Comparison of ENCODE assay signal across 14 cellular contexts in genomic region chr22:41526226-41526531, GRCh38. TPM values are rescaled to one million over a fixed set of nuclear protein-coding genes. Genes with fewer than 3 reads are reported as not detected.
DNase-seq lines count a peak whose midpoint lies in the region; ATAC-seq, FAIRE-seq and TF ChIP-seq lines count a peak whose summit lies in the region.
"Had no signal": no experiment of that assay in that cellular context is flagged by ENCODE, and none has a peak within 500 bp of the region (broad histone marks: within the 10 kb centered on the region; RNA-seq: fewer than 3 reads in every experiment).

No MANE protein-coding gene starts in this region.

- WGBS in mesenchymal stem cell = 94% methylated on average over 7 of the region's 7 CpGs

- no peak for DNase-seq in activated T-cell treated with anti-CD3 and anti-CD28 coated beads, Interleukin-2, amount 50 U/mL, for 24 hours
- no peak for DNase-seq in activated T-cell treated with anti-CD3 and anti-CD28 coated beads, Interleukin-2, amount 50 U/mL, for 48 hours
- DNase-seq in astrocyte (ENCODE audit: low read depth) = no peak
- DNase-seq in mesenchymal stem cell = no peak
- DNase-seq in thoracic aorta (ENCODE audit: low spot score) = no peak
- DNase-seq in posterior vena cava (ENCODE audit: low spot score) = no peak
- DNase-seq: NCI-H1048; NK-92 treated with Interleukin-12 subunit alpha and Interleukin-12 subunit beta, amount 100 ng/mL, for 24 hours; occipital lobe had no signal

- no peak overlapping the region for H3K4me2 ChIP-seq in astrocyte (ENCODE audit: low read length)
- no peak overlapping the region for H3K4me2 ChIP-seq in mesenchymal stem cell (ENCODE audit: low read length, poor library complexity, severe bottlenecking)

- intact Hi-C loops in posterior vena cava (cut with DNase I) = no loop called here

- H3K4me1 Mint-ChIP-seq in activated T-cell treated with anti-CD3 and anti-CD28 coated beads, Interleukin-2, amount 50 U/mL, for 24 hours (ENCODE audit: low read depth) = peaks cover 18% of the 10 kb centered on the region
- peaks cover 4% of the 10 kb centered on the region for H3K4me1 Mint-ChIP-seq in astrocyte (ENCODE audit: low read depth, unreplicated experiment)

- no peak overlapping the region for H3K4ac ChIP-seq in mesenchymal stem cell (ENCODE audit: low read depth in 1 of 2, low read length in 2 of 2)

- no peaks in the 10 kb centered on the region for H3K27me3 Mint-ChIP-seq in activated T-cell treated with anti-CD3 and anti-CD28 coated beads, Interleukin-2, amount 50 U/mL, for 24 hours
- no peaks in the 10 kb centered on the region for H3K27me3 Mint-ChIP-seq in astrocyte (ENCODE audit: low read depth, unreplicated experiment)

- H3K79me2 ChIP-seq in astrocyte (ENCODE audit: insufficient read depth, low read length) = peaks cover 13% of the 10 kb centered on the region

- H3K9ac ChIP-seq in astrocyte (ENCODE audit: low read length) = no peak overlapping the region
- peak overlapping the region; percentile 43 for H3K9ac ChIP-seq in mesenchymal stem cell (ENCODE audit: low read length)

- H3K18ac ChIP-seq in mesenchymal stem cell (ENCODE audit: low read depth in 1 of 2, low read length in 2 of 2) = no peak overlapping the region

- no peak overlapping the region for H3K4me3 Mint-ChIP-seq in activated T-cell treated with anti-CD3 and anti-CD28 coated beads, Interleukin-2, amount 50 U/mL, for 24 hours
- H3K4me3 Mint-ChIP-seq in astrocyte (ENCODE audit: unreplicated experiment) = no peak overlapping the region
- H3K4me3 Mint-ChIP-seq: activated T-helper 1 cell treated with anti-CD3 and anti-CD28 coated beads, Interleukin-12 subunit alpha, Interleukin-12 subunit beta, Interleukin-2, Interleukin-4 antibody, amounts not matched to agents 30 ng/mL and 10 ng/mL and 1 ng/mL, durations not matched to agents 14 hours and 24 hours and 36 hours had no signal

- H2BK12ac ChIP-seq in mesenchymal stem cell (ENCODE audit: low read length in 2 of 2) = no peak overlapping the region

- H3K4me3 ChIP-seq in astrocyte (ENCODE audit: insufficient read depth, low read depth, low read length) (no peak overlapping the region), mesenchymal stem cell (ENCODE audit: insufficient read depth in 1 of 2, low read depth in 1 of 2, low read length in 2 of 2) (no peak overlapping the region), thoracic aorta (no peak overlapping the region)

- no peak for FAIRE-seq in astrocyte (lab: Jason Lieb, UNC)
- FAIRE-seq: endothelial cell of umbilical vein, G401.6 had no signal

- H3K27ac ChIP-seq in astrocyte (ENCODE audit: low read depth, low read length) (no peak overlapping the region), mesenchymal stem cell (ENCODE audit: low read length, poor library complexity, severe bottlenecking) (no peak overlapping the region), thoracic aorta (peak overlapping the region; percentile 97)

- no peak overlapping the region for H3K14ac ChIP-seq in mesenchymal stem cell (ENCODE audit: low read length in 2 of 2)

- H4K8ac ChIP-seq in mesenchymal stem cell (ENCODE audit: low read length) = no peak overlapping the region

- H2BK120ac ChIP-seq in mesenchymal stem cell (ENCODE audit: low read depth, low read length) = no peak overlapping the region

- H4K91ac ChIP-seq in mesenchymal stem cell (ENCODE audit: low read length) = peak overlapping the region; percentile 34

- H2BK15ac ChIP-seq in mesenchymal stem cell (ENCODE audit: low read depth, poor library complexity, severe bottlenecking) = no peak overlapping the region

- H2AFZ ChIP-seq in astrocyte (ENCODE audit: low read depth, low read length) (no peak overlapping the region), mesenchymal stem cell (ENCODE audit: low read depth, low read length) (no peak overlapping the region)

- peak overlapping the region; percentile 89 for H3K27ac Mint-ChIP-seq in activated T-cell treated with anti-CD3 and anti-CD28 coated beads, Interleukin-2, amount 50 U/mL, for 24 hours
- H3K27ac Mint-ChIP-seq in astrocyte (ENCODE audit: unreplicated experiment) = peak overlapping the region; percentile 34
- H3K27ac Mint-ChIP-seq: activated T-helper 1 cell treated with anti-CD3 and anti-CD28 coated beads, Interleukin-12 subunit alpha, Interleukin-12 subunit beta, Interleukin-2, Interleukin-4 antibody, amounts not matched to agents 30 ng/mL and 10 ng/mL and 1 ng/mL, durations not matched to agents 14 hours and 24 hours and 36 hours had no signal

- ATAC-seq in thoracic aorta (ENCODE audit: insufficient number of reproducible peaks, low FRiP score, low read depth) (no peak), HG02884 (IDR thresholded peaks at IDR 0.05; ENCODE audit: unreplicated experiment) (no peak), GM19023 (IDR thresholded peaks at IDR 0.05; ENCODE audit: unreplicated experiment) (no peak)

- TF ChIP-seq CTCF in astrocyte (IDR thresholded peaks at IDR 0.05; ENCODE audit: insufficient read depth, low read depth, low read length) (no peak), thoracic aorta (IDR thresholded peaks at IDR 0.05) (no peak)

- peaks cover 66% of the 10 kb centered on the region for H4K20me1 ChIP-seq in astrocyte (ENCODE audit: insufficient read depth, low read length)

- H3K27me3 ChIP-seq in astrocyte (ENCODE audit: insufficient read depth, low read length) (no peaks in the 10 kb centered on the region), mesenchymal stem cell (ENCODE audit: control insufficient read depth in 1 of 2, insufficient read depth in 1 of 2, low read length in 2 of 2) (no peaks in the 10 kb centered on the region), thoracic aorta (replicated peaks; ENCODE audit: insufficient read depth) (no peaks in the 10 kb centered on the region)

- no peak overlapping the region for H3K23ac ChIP-seq in mesenchymal stem cell (ENCODE audit: low read length in 2 of 2)

- H3K9me3 Mint-ChIP-seq in activated T-cell treated with anti-CD3 and anti-CD28 coated beads, Interleukin-2, amount 50 U/mL, for 24 hours = no peaks in the 10 kb centered on the region
- H3K9me3 Mint-ChIP-seq in astrocyte (ENCODE audit: unreplicated experiment) = peaks cover 2% of the 10 kb centered on the region
- H3K9me3 Mint-ChIP-seq: activated T-helper 1 cell treated with anti-CD3 and anti-CD28 coated beads, Interleukin-12 subunit alpha, Interleukin-12 subunit beta, Interleukin-2, Interleukin-4 antibody, amounts not matched to agents 30 ng/mL and 10 ng/mL and 1 ng/mL, durations not matched to agents 14 hours and 24 hours and 36 hours had no signal

- H3K9me3 ChIP-seq in astrocyte (ENCODE audit: insufficient read depth, low read depth, low read length) (no peaks in the 10 kb centered on the region), mesenchymal stem cell (ENCODE audit: control insufficient read depth, low read length) (no peaks in the 10 kb centered on the region), thoracic aorta (no peaks in the 10 kb centered on the region)

- H3K36me3 Mint-ChIP-seq in activated T-cell treated with anti-CD3 and anti-CD28 coated beads, Interleukin-2, amount 50 U/mL, for 24 hours (ENCODE audit: low read depth) = peaks cover 90% of the 10 kb centered on the region
- H3K36me3 Mint-ChIP-seq in astrocyte (ENCODE audit: low read depth, unreplicated experiment) = peaks cover 15% of the 10 kb centered on the region

- peaks cover 9% of the 10 kb centered on the region for H3K4me1 ChIP-seq in astrocyte (ENCODE audit: insufficient read depth, low read length)
- peaks cover 25% of the 10 kb centered on the region for H3K4me1 ChIP-seq in mesenchymal stem cell (ENCODE audit: control insufficient read depth, insufficient read depth, low read depth, low read length)
- peaks cover 18 to 42% of the 10 kb centered on the region in 2 donors for H3K4me1 ChIP-seq in thoracic aorta (ENCODE audit: control insufficient read depth in 1 of 2, low read depth in 2 of 2)

- H2AK5ac ChIP-seq in mesenchymal stem cell (ENCODE audit: low read length, severe bottlenecking) = no peak overlapping the region

- H3K79me1 ChIP-seq in mesenchymal stem cell (replicated peaks; ENCODE audit: low read length, poor library complexity, severe bottlenecking) = peaks cover 25% of the 10 kb centered on the region

- H2BK5ac ChIP-seq in mesenchymal stem cell (ENCODE audit: low read depth, low read length, poor library complexity, severe bottlenecking) = no peak overlapping the region

- H3K36me3 ChIP-seq in astrocyte (ENCODE audit: insufficient read depth, low read length) (peaks cover 19% of the 10 kb centered on the region), mesenchymal stem cell (ENCODE audit: control insufficient read depth in 1 of 2, insufficient read depth in 2 of 2, low read depth in 1 of 2, low read length in 2 of 2) (peaks cover 79 to 80% of the 10 kb centered on the region in 2 experiments), thoracic aorta (peaks cover 46% of the 10 kb centered on the region)

RNA-seq across cellular contexts. Expression of gene POLR3H, which starts 18.1 kb away (rescaled TPM):
- total RNA-seq in astrocyte = 44.5 and 50.9 TPM in 2 replicates
- polyA plus RNA-seq in mesenchymal stem cell (2013, experiment 1 of 2) = 26.7 TPM
- polyA plus RNA-seq in mesenchymal stem cell (2013, experiment 2 of 2) = 27.9 TPM
- total RNA-seq in thoracic aorta = 10 to 100 TPM; 17.6 to 38.1 TPM
- 10 to 100 TPM; 29.9 to 35.4 TPM for total RNA-seq in posterior vena cava

RNA-seq across cellular contexts. Expression of gene CSDC2, which starts 34.6 kb away (rescaled TPM):
- total RNA-seq in astrocyte (10.3 and 11.4 TPM in 2 replicates), thoracic aorta (100 to 1,000 TPM in 1 of 2 donors, 10 to 100 TPM in 1; 73.2 to 112 TPM), posterior vena cava (10 to 100 TPM; 11.5 to 27.0 TPM)
- polyA plus RNA-seq in mesenchymal stem cell (2013, experiment 1 of 2) = 2.4 TPM
- 2.5 TPM for polyA plus RNA-seq in mesenchymal stem cell (2013, experiment 2 of 2)
- total RNA-seq: activated T-helper 1 cell treated with anti-CD3 and anti-CD28 coated beads, Interleukin-12 subunit alpha, Interleukin-12 subunit beta, Interleukin-2, Interleukin-4 antibody, amounts not matched to agents 30 ng/mL and 10 ng/mL and 1 ng/mL, durations not matched to agents 14 hours and 24 hours and 36 hours; endothelial cell of umbilical vein had no signal
- polyA plus RNA-seq: endothelial cell of umbilical vein had no signal

RNA-seq across cellular contexts. Expression of gene ACO2, which starts 57.3 kb away (rescaled TPM):
- total RNA-seq in astrocyte (67.2 and 73.7 TPM in 2 replicates), thoracic aorta (10 to 100 TPM; 52.1 to 57.8 TPM), posterior vena cava (10 to 100 TPM; 61.4 to 63.8 TPM)
- 46.6 TPM for polyA plus RNA-seq in mesenchymal stem cell (2013, experiment 1 of 2)
- 46.8 TPM for polyA plus RNA-seq in mesenchymal stem cell (2013, experiment 2 of 2)

RNA-seq across cellular contexts. Expression of gene PHF5A, which starts 57.7 kb away (rescaled TPM):
- 25.3 and 30.9 TPM in 2 replicates for total RNA-seq in astrocyte
- polyA plus RNA-seq in mesenchymal stem cell (2013, experiment 1 of 2) = 26.6 TPM
- 26.3 TPM for polyA plus RNA-seq in mesenchymal stem cell (2013, experiment 2 of 2)
- 10 to 100 TPM; 13.8 to 28.7 TPM for total RNA-seq in thoracic aorta
- 10 to 100 TPM; 27.5 to 33.5 TPM for total RNA-seq in posterior vena cava

Comparison
In these comparisons a context has a peak if more than half of its experiments do, and no peak if none do; other contexts are left out.
1. H3K27ac ChIP-seq: peak in thoracic aorta (2 of 2); none in astrocyte (single experiment) and mesenchymal stem cell (single experiment).